Comparison of ENCODE assay signal across 19 cellular contexts in the genomic region with DNA sequence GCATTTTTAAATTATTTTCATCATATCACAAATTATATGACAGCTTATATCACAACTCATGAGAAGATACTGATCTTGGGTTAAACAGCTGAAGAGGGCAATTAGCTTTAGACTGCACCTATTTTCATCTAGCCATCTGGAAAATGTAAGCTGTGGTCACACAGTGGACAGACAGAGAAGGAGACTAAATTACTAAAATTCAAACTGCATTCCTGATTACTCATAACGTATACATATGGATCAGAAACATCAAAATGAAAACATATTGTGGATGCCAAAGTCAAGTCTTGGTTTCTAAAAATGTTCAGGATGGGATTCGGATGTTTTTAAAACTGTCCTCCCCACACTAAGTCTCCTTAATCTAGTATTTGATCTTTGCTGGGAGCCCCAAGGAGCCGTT. TPM values are rescaled to one million over a fixed set of nuclear protein-coding genes. Genes with fewer than 3 reads are reported as not detected.
DNase-seq lines count a peak whose midpoint lies in the region; ATAC-seq, FAIRE-seq and TF ChIP-seq lines count a peak whose summit lies in the region.
"Had no signal": no experiment of that assay in that cellular context is flagged by ENCODE, and none has a peak within 500 bp of the region (broad histone marks: within the 10 kb centered on the region; RNA-seq: fewer than 3 reads in every experiment).

No MANE protein-coding gene starts in this region.

- no peak for TF ChIP-seq POLR2A in H54 (IDR thresholded peaks at IDR 0.05; ENCODE audit: low read depth, low read length)

- H3K4me3 ChIP-seq in AG04449 (ENCODE audit: low read depth, low read length) (no peak overlapping the region), fibroblast of the aortic adventitia (ENCODE audit: low read depth, low read length) (no peak overlapping the region)
- H3K4me3 ChIP-seq: esophagus muscularis mucosa, PC-9 had no signal

- peak overlapping the region; percentile 42 for H3K27ac Mint-ChIP-seq in T-helper 17 cell
- H3K27ac Mint-ChIP-seq: activated T-helper 2 cell treated with anti-CD3 and anti-CD28 coated beads, Interferon-gamma antibody, Interleukin-2, Interleukin-4, amounts not matched to agents 10 μg/mL and 5 μg/mL and 100 μg/mL, durations not matched to agents 14 hours and 24 hours and 36 hours had no signal

- no peak for TF ChIP-seq CTCF in AG04449 (IDR thresholded peaks at IDR 0.05; ENCODE audit: insufficient read depth, low read length, missing control alignments)
- TF ChIP-seq CTCF in fibroblast of the aortic adventitia (IDR thresholded peaks at IDR 0.05; ENCODE audit: insufficient read depth, low read length) = no peak

- CTCF ChIA-PET in AG04449 (lab: Yijun Ruan, JAX) = interaction anchor here (0.7 to 5.0 kb wide), 3 partner anchors 18 to 302 kb away, joined by 3 to 26 read pairs (median 4); no protein-coding TSS in a partner anchor

- no peak for ATAC-seq in T-helper 17 cell
- no peak for ATAC-seq in GM21528 (IDR thresholded peaks at IDR 0.05; ENCODE audit: low FRiP score, unreplicated experiment)
- ATAC-seq: left lobe of liver, sciatic nerve had no signal

- peaks cover 20% of the 10 kb centered on the region for H3K4me1 Mint-ChIP-seq in T-helper 17 cell

- DNase-seq in AG04449 (ENCODE audit: low read depth, low spot score) (peak; percentile 70), H54 (ENCODE audit: insufficient read length, low spot score) (no peak), T-helper 17 cell (no peak), fibroblast of the aortic adventitia (ENCODE audit: low read depth) (peak; percentile 58), Kasumi-1 (lab: John Stamatoyannopoulos, UW) (no peak), NCI-H2029 (lab: John Stamatoyannopoulos, UW) (no peak), HuH-7 (ENCODE audit: low spot score) (no peak)
- DNase-seq: aorta; Caco-2; NCI-H2107; NCI-H748 treated with DMSO at 0.1 percent for 48 hours; PC-9; stimulated activated CD4-positive, alpha-beta T cell treated with anti-CD3 and anti-CD28 coated beads, Interleukin-2, amount 100 ng/mL, for 48 hours; substantia nigra had no signal

- FAIRE-seq in H54 (lab: Jason Lieb, UNC) = peak; percentile 83

- H3K36me3 Mint-ChIP-seq in T-helper 17 cell (ENCODE audit: low read depth) = peaks cover 3% of the 10 kb centered on the region

- H3K27me3 Mint-ChIP-seq in T-helper 17 cell = no peaks in the 10 kb centered on the region

- H3K9me3 ChIP-seq in T-helper 17 cell (ENCODE audit: control insufficient read depth, low read length, poor library complexity, severe bottlenecking) = no peaks in the 10 kb centered on the region
- H3K9me3 ChIP-seq: Caco-2, esophagus muscularis mucosa had no signal

- POLR2A ChIA-PET in AG04449 (lab: Yijun Ruan, JAX) = interaction anchor here (0.6 to 1.5 kb wide), 3 partner anchors 10 to 609 kb away, joined by 3 to 6 read pairs (median 4); partner anchors contain the start of gene PDCD4

- H3K4me3 Mint-ChIP-seq in T-helper 17 cell = no peak overlapping the region

RNA-seq across cellular contexts. Expression of gene BBIP1, which starts 6.6 kb away (rescaled TPM):
- total RNA-seq in T-helper 17 cell (10 to 100 TPM; 30.8 to 36.4 TPM), fibroblast of the aortic adventitia (ENCODE audit: low replicate concordance) (2.6 and 38.1 TPM in 2 replicates)

RNA-seq across cellular contexts. Expression of gene SHOC2, which starts 7.0 kb away (rescaled TPM):
- total RNA-seq in T-helper 17 cell (10 to 100 TPM; 68.0 to 71.1 TPM), fibroblast of the aortic adventitia (ENCODE audit: low replicate concordance) (63.9 and 70.1 TPM in 2 replicates)

RNA-seq across cellular contexts. Expression of gene PDCD4, which starts 40.6 kb away (rescaled TPM):
- total RNA-seq in T-helper 17 cell = 100 to 1,000 TPM; 307 TPM
- total RNA-seq in fibroblast of the aortic adventitia (ENCODE audit: low replicate concordance) = 52.9 and 302 TPM in 2 replicates

Comparison
In these comparisons a context has a peak if more than half of its experiments do, and no peak if none do; other contexts are left out.
1. DNase-seq: peak in AG04449 (single experiment) and fibroblast of the aortic adventitia (single experiment); none in H54 (single experiment), T-helper 17 cell (0 of 3), Kasumi-1 (0 of 2), NCI-H2029 (single experiment) and HuH-7 (single experiment).